Comparison of ENCODE assay signal across 32 cellular contexts in genomic region chr3:73832426-73832825, GRCh38.
"Had no signal": no experiment of that assay in that cellular context is flagged by ENCODE, and none has a peak within 500 bp of the region (broad histone marks: within the 10 kb centered on the region; RNA-seq: fewer than 3 reads in every experiment).

No MANE protein-coding gene starts in this region.

- H3K4me3 Mint-ChIP-seq: activated CD4-positive, alpha-beta T cell treated with anti-CD3 and anti-CD28 coated beads, Interleukin-2, amount 10 ng/mL, durations not matched to agents 24 days and 14 days; activated CD8-positive, alpha-beta T cell treated with anti-CD3 and anti-CD28 coated beads for 36 hours; activated naive CD8-positive, alpha-beta T cell treated with anti-CD3 and anti-CD28 coated beads for 36 hours; activated T-cell treated with anti-CD3 and anti-CD28 coated beads, Interleukin-2, amount 50 U/mL, for 72 hours; activated T-helper 17 cell treated with anti-CD3 and anti-CD28 coated beads, Interleukin-2, amount 50 U/mL, for 72 hours; T-helper 1 cell treated with Interleukin-12 subunit alpha and Interleukin-12 subunit beta and Interleukin-4 antibody, amounts not matched to agents 30 μg/mL and 1 μg/mL, for 36 hours; T-helper 2 cell treated with Interferon-gamma antibody and Interleukin-4, amounts not matched to agents 5 μg/mL and 100 μg/mL, for 36 hours had no signal

- DNase-seq: activated CD4-positive, alpha-beta T cell treated with anti-CD3 and anti-CD28 coated beads, Interleukin-2, amount 10 ng/mL, durations not matched to agents 24 days and 14 days; activated CD4-positive, alpha-beta T cell treated with anti-CD3 and anti-CD28 coated beads, Interleukin-2, amount 50 U/mL, for 4 hours; activated CD8-positive, alpha-beta T cell treated with anti-CD3 and anti-CD28 coated beads for 36 hours; activated effector memory CD4-positive, alpha-beta T cell treated with anti-CD3 and anti-CD28 coated beads, Interleukin-2, amount 50 U/mL, for 16 hours; activated naive CD4-positive, alpha-beta T cell; activated naive CD4-positive, alpha-beta T cell treated with anti-CD3 and anti-CD28 coated beads, Interleukin-2, amount 50 U/mL, for 16 hours; activated naive CD8-positive, alpha-beta T cell treated with anti-CD3 and anti-CD28 coated beads for 36 hours; activated T-cell treated with anti-CD3 and anti-CD28 coated beads, Interleukin-2, amount 50 U/mL, for 1 hour; activated T-cell treated with anti-CD3 and anti-CD28 coated beads, Interleukin-2, amount 50 U/mL, for 72 hours; amygdala; MM.1S; MV-4-11; NCI-H1092; NCI-H1417; NCI-H146; NCI-H187; NCI-H2029 treated with DMSO at 0.1 percent for 48 hours; NCI-H2107; NCI-H2171; NCI-H510A; NCI-H526 treated with DMSO at 0.1 percent for 48 hours; NCI-H774; Peyer's patch; RPMI8226; SHP77 treated with DMSO at 0.1 percent for 48 hours; SK-N-SH had no signal

- H3K4me3 ChIP-seq: ascending aorta, Peyer's patch, SJSA1 had no signal

- ATAC-seq: activated CD8-positive, alpha-beta T cell treated with anti-CD3 and anti-CD28 coated beads for 36 hours; activated T-cell treated with anti-CD3 and anti-CD28 coated beads, Interleukin-2, amount 50 U/mL, for 72 hours; activated T-helper 17 cell treated with anti-CD3 and anti-CD28 coated beads, Interleukin-2, amount 50 U/mL, for 72 hours had no signal

- H3K27me3 Mint-ChIP-seq: activated CD4-positive, alpha-beta T cell treated with anti-CD3 and anti-CD28 coated beads, Interleukin-2, amount 10 ng/mL, durations not matched to agents 24 days and 14 days; activated CD8-positive, alpha-beta T cell treated with anti-CD3 and anti-CD28 coated beads for 36 hours; activated naive CD8-positive, alpha-beta T cell treated with anti-CD3 and anti-CD28 coated beads for 36 hours; activated T-helper 17 cell treated with anti-CD3 and anti-CD28 coated beads, Interleukin-2, amount 50 U/mL, for 72 hours had no signal

- H3K9me3 ChIP-seq: SJSA1 had no signal

- H3K9ac ChIP-seq: KMS-11, SK-N-SH had no signal

- H3K36me3 ChIP-seq: ascending aorta, Peyer's patch, SJSA1 had no signal

- H3K4me1 Mint-ChIP-seq: activated CD4-positive, alpha-beta T cell treated with anti-CD3 and anti-CD28 coated beads, Interleukin-2, amount 10 ng/mL, durations not matched to agents 24 days and 14 days; activated naive CD8-positive, alpha-beta T cell treated with anti-CD3 and anti-CD28 coated beads for 36 hours; activated T-helper 17 cell treated with anti-CD3 and anti-CD28 coated beads, Interleukin-2, amount 50 U/mL, for 72 hours had no signal

- H3K27ac ChIP-seq: ascending aorta, KMS-11, Peyer's patch, SJSA1 had no signal

- H3K27me3 ChIP-seq: ascending aorta, Peyer's patch, SJSA1 had no signal

- H3K27ac Mint-ChIP-seq: activated CD4-positive, alpha-beta T cell treated with anti-CD3 and anti-CD28 coated beads, Interleukin-2, amount 10 ng/mL, durations not matched to agents 24 days and 14 days; activated CD8-positive, alpha-beta T cell treated with anti-CD3 and anti-CD28 coated beads for 36 hours; activated naive CD8-positive, alpha-beta T cell treated with anti-CD3 and anti-CD28 coated beads for 36 hours; activated T-cell treated with anti-CD3 and anti-CD28 coated beads, Interleukin-2, amount 50 U/mL, for 72 hours; activated T-helper 17 cell treated with anti-CD3 and anti-CD28 coated beads, Interleukin-2, amount 50 U/mL, for 72 hours; T-helper 1 cell treated with Interleukin-12 subunit alpha and Interleukin-12 subunit beta and Interleukin-4 antibody, amounts not matched to agents 30 μg/mL and 1 μg/mL, for 36 hours; T-helper 2 cell treated with Interferon-gamma antibody and Interleukin-4, amounts not matched to agents 5 μg/mL and 100 μg/mL, for 36 hours had no signal

- H3K4me2 ChIP-seq: KMS-11, SK-N-SH had no signal

- H3K4me1 ChIP-seq: SJSA1 had no signal
